ENCODE assay signal across 1 cellular context in the genomic region with DNA sequence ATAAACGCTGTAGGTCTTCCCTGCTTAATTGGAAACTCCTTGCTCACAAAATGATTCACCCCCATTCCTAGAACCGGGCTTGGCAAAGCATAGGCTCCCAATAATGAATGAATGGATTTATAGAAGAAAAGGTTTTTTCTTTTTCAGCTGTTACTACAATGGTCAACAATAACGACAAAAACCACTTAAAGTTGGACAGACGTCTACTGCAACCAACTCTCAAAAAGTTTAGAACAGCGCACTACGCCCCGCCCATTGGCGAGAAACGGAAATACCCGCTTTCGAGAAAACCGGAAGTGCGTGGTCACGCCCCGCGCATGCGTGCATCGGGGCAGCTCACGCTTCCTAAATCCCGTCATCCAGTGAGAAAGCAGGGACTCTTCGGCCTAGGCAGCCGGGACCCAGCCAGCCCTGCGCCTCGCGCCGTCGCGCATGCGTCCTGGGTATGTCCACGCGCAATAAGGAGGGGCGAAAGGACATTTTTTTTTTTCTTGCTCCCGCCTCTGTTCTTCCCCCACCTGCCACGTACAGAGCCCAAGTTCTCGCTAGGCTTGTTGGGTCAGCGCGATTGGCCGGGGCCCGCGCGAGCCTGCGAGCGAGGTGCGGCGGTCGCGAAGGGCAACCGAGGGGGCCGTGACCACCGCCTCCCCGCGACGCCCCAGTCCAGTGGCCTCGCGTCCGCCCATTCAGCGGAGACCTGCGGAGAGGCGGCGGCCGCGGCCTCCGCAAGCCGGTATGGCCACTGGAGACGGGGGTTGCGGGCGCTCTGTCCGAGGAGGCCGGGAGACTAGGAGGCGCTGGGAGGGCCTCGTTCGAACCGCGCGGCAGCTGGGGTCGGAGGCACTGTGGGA.
TF ChIP-seq lines count a peak whose summit lies in the region.

A gene (plus strand): TSS at position 506 of the 851 bp plus-strand sequence. CDS start 4,192 bp downstream, outside the sequence.

TF ChIP-seq in H1, 55 proteins besides CTCF, POLR2A, EP300 and RAD21:
- TF ChIP-seq ZNF274 (IDR thresholded peaks at IDR 0.05; ENCODE audit: borderline replicate concordance, extremely low read depth, low read length), result no peak
- no peak for TF ChIP-seq EGR1 (IDR thresholded peaks at IDR 0.05; ENCODE audit: borderline replicate concordance, low read depth, low read length)
- no peak for TF ChIP-seq SUZ12 (IDR thresholded peaks at IDR 0.05; ENCODE audit: low read length)
- TF ChIP-seq CBX5 (IDR thresholded peaks at IDR 0.05; ENCODE audit: low read depth, low read length), result no peak
- TF ChIP-seq NRF1 (IDR thresholded peaks at IDR 0.05; ENCODE audit: low read depth, low read length), result peak; percentile 78
- TF ChIP-seq, protein P1, sequence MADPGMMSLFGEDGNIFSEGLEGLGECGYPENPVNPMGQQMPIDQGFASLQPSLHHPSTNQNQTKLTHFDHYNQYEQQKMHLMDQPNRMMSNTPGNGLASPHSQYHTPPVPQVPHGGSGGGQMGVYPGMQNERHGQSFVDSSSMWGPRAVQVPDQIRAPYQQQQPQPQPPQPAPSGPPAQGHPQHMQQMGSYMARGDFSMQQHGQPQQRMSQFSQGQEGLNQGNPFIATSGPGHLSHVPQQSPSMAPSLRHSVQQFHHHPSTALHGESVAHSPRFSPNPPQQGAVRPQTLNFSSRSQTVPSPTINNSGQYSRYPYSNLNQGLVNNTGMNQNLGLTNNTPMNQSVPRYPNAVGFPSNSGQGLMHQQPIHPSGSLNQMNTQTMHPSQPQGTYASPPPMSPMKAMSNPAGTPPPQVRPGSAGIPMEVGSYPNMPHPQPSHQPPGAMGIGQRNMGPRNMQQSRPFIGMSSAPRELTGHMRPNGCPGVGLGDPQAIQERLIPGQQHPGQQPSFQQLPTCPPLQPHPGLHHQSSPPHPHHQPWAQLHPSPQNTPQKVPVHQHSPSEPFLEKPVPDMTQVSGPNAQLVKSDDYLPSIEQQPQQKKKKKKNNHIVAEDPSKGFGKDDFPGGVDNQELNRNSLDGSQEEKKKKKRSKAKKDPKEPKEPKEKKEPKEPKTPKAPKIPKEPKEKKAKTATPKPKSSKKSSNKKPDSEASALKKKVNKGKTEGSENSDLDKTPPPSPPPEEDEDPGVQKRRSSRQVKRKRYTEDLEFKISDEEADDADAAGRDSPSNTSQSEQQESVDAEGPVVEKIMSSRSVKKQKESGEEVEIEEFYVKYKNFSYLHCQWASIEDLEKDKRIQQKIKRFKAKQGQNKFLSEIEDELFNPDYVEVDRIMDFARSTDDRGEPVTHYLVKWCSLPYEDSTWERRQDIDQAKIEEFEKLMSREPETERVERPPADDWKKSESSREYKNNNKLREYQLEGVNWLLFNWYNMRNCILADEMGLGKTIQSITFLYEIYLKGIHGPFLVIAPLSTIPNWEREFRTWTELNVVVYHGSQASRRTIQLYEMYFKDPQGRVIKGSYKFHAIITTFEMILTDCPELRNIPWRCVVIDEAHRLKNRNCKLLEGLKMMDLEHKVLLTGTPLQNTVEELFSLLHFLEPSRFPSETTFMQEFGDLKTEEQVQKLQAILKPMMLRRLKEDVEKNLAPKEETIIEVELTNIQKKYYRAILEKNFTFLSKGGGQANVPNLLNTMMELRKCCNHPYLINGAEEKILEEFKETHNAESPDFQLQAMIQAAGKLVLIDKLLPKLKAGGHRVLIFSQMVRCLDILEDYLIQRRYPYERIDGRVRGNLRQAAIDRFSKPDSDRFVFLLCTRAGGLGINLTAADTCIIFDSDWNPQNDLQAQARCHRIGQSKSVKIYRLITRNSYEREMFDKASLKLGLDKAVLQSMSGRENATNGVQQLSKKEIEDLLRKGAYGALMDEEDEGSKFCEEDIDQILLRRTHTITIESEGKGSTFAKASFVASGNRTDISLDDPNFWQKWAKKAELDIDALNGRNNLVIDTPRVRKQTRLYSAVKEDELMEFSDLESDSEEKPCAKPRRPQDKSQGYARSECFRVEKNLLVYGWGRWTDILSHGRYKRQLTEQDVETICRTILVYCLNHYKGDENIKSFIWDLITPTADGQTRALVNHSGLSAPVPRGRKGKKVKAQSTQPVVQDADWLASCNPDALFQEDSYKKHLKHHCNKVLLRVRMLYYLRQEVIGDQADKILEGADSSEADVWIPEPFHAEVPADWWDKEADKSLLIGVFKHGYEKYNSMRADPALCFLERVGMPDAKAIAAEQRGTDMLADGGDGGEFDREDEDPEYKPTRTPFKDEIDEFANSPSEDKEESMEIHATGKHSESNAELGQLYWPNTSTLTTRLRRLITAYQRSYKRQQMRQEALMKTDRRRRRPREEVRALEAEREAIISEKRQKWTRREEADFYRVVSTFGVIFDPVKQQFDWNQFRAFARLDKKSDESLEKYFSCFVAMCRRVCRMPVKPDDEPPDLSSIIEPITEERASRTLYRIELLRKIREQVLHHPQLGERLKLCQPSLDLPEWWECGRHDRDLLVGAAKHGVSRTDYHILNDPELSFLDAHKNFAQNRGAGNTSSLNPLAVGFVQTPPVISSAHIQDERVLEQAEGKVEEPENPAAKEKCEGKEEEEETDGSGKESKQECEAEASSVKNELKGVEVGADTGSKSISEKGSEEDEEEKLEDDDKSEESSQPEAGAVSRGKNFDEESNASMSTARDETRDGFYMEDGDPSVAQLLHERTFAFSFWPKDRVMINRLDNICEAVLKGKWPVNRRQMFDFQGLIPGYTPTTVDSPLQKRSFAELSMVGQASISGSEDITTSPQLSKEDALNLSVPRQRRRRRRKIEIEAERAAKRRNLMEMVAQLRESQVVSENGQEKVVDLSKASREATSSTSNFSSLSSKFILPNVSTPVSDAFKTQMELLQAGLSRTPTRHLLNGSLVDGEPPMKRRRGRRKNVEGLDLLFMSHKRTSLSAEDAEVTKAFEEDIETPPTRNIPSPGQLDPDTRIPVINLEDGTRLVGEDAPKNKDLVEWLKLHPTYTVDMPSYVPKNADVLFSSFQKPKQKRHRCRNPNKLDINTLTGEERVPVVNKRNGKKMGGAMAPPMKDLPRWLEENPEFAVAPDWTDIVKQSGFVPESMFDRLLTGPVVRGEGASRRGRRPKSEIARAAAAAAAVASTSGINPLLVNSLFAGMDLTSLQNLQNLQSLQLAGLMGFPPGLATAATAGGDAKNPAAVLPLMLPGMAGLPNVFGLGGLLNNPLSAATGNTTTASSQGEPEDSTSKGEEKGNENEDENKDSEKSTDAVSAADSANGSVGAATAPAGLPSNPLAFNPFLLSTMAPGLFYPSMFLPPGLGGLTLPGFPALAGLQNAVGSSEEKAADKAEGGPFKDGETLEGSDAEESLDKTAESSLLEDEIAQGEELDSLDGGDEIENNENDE (IDR thresholded peaks at IDR 0.05; ENCODE audit: insufficient replicate concordance, low read length), result no peak
- TF ChIP-seq, protein P2, sequence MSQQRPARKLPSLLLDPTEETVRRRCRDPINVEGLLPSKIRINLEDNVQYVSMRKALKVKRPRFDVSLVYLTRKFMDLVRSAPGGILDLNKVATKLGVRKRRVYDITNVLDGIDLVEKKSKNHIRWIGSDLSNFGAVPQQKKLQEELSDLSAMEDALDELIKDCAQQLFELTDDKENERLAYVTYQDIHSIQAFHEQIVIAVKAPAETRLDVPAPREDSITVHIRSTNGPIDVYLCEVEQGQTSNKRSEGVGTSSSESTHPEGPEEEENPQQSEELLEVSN (IDR thresholded peaks at IDR 0.05), result peak; percentile 78
- peak; percentile 87 for TF ChIP-seq TAF7 (optimal IDR thresholded peaks at IDR 0.05; ENCODE audit: borderline replicate concordance, low read depth, low read length)
- peak; percentile 59 for TF ChIP-seq CREB1 (IDR thresholded peaks at IDR 0.05)
- TF ChIP-seq SP2 (IDR thresholded peaks at IDR 0.05; ENCODE audit: low read length), result no peak
- peak; percentile 95 for TF ChIP-seq PHF8 (conservative IDR thresholded peaks at IDR 0.05; ENCODE audit: low read depth, low read length)
- no peak for TF ChIP-seq BACH1 (IDR thresholded peaks at IDR 0.05; ENCODE audit: low read length)
- no peak for TF ChIP-seq RFX5 (IDR thresholded peaks at IDR 0.05; ENCODE audit: borderline replicate concordance, low read depth, low read length)
- no peak for TF ChIP-seq SP1 (IDR thresholded peaks at IDR 0.05; ENCODE audit: low read depth, low read length)
- TF ChIP-seq POLR2AphosphoS5 (IDR thresholded peaks at IDR 0.05; ENCODE audit: low read depth, low read length), result peak; percentile 86
- peak; percentile 58 for TF ChIP-seq KDM4A (IDR thresholded peaks at IDR 0.05; ENCODE audit: low read depth, low read length, severe bottlenecking)
- TF ChIP-seq RNF2 (IDR thresholded peaks at IDR 0.05; ENCODE audit: borderline replicate concordance, low read depth, low read length, missing control alignments, poor library complexity, severe bottlenecking), result no peak
- no peak for TF ChIP-seq POU5F1 (IDR thresholded peaks at IDR 0.05; ENCODE audit: low read depth, low read length)
- TF ChIP-seq TEAD4 (IDR thresholded peaks at IDR 0.05; ENCODE audit: low read depth, low read length), result 0 out of 2 replicates have a peak, but pooled peaks have one; percentile 6
- TF ChIP-seq CBX8 (IDR thresholded peaks at IDR 0.05; ENCODE audit: borderline replicate concordance, low read depth, low read length), result no peak
- TF ChIP-seq HDAC2 (IDR thresholded peaks at IDR 0.05; ENCODE audit: borderline replicate concordance in 1 of 2, low read depth in 2 of 2, low read length in 2 of 2), result no peak
- TF ChIP-seq, protein P3, sequence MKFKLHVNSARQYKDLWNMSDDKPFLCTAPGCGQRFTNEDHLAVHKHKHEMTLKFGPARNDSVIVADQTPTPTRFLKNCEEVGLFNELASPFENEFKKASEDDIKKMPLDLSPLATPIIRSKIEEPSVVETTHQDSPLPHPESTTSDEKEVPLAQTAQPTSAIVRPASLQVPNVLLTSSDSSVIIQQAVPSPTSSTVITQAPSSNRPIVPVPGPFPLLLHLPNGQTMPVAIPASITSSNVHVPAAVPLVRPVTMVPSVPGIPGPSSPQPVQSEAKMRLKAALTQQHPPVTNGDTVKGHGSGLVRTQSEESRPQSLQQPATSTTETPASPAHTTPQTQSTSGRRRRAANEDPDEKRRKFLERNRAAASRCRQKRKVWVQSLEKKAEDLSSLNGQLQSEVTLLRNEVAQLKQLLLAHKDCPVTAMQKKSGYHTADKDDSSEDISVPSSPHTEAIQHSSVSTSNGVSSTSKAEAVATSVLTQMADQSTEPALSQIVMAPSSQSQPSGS (IDR thresholded peaks at IDR 0.05; ENCODE audit: low read length), result no peak
- TF ChIP-seq GABPA (IDR thresholded peaks at IDR 0.05; ENCODE audit: borderline replicate concordance, insufficient read depth, low read length), result peak; percentile 85; the same call in 1 of the 2 replicates
- no peak for TF ChIP-seq NANOG (IDR thresholded peaks at IDR 0.05; ENCODE audit: insufficient read depth, low read depth, low read length, poor library complexity, severe bottlenecking)
- TF ChIP-seq, protein P4, sequence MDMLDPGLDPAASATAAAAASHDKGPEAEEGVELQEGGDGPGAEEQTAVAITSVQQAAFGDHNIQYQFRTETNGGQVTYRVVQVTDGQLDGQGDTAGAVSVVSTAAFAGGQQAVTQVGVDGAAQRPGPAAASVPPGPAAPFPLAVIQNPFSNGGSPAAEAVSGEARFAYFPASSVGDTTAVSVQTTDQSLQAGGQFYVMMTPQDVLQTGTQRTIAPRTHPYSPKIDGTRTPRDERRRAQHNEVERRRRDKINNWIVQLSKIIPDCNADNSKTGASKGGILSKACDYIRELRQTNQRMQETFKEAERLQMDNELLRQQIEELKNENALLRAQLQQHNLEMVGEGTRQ (IDR thresholded peaks at IDR 0.05; ENCODE audit: low read length), result no peak
- no peak for TF ChIP-seq CTBP2 (IDR thresholded peaks at IDR 0.05; ENCODE audit: borderline replicate concordance, insufficient read depth, insufficient read length, low read length)
- TF ChIP-seq BCL11A (IDR thresholded peaks at IDR 0.05; ENCODE audit: low read depth in 2 of 2, low read length in 2 of 2), result no peak
- peak; percentile 88 for TF ChIP-seq ASH2L (IDR thresholded peaks at IDR 0.05; ENCODE audit: low read length)
- TF ChIP-seq TBP (IDR thresholded peaks at IDR 0.05; ENCODE audit: low read depth, low read length), result peak; percentile 61; the same call in 1 of the 2 replicates
- TF ChIP-seq HDAC6 (IDR thresholded peaks at IDR 0.05; ENCODE audit: low read depth, low read length), result no peak
- TF ChIP-seq, protein P5, sequence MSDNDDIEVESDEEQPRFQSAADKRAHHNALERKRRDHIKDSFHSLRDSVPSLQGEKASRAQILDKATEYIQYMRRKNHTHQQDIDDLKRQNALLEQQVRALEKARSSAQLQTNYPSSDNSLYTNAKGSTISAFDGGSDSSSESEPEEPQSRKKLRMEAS (IDR thresholded peaks at IDR 0.05), result peak; percentile 83
- peak; percentile 75 for TF ChIP-seq TAF1 (IDR thresholded peaks at IDR 0.05; ENCODE audit: low read depth, low read length)
- TF ChIP-seq RXRA (IDR thresholded peaks at IDR 0.05; ENCODE audit: insufficient read depth, low read depth, low read length), result no peak
- TF ChIP-seq SP4 (IDR thresholded peaks at IDR 0.05; ENCODE audit: low read length), result peak; percentile 40; the same call in 1 of the 2 replicates
- TF ChIP-seq KDM5A (IDR thresholded peaks at IDR 0.05; ENCODE audit: low read length), result no peak
- no peak for TF ChIP-seq SAP30 (IDR thresholded peaks at IDR 0.05; ENCODE audit: insufficient read depth, insufficient replicate concordance, low read length)
- TF ChIP-seq MAFK (IDR thresholded peaks at IDR 0.05; ENCODE audit: low read depth, low read length), result no peak
- no peak for TF ChIP-seq SIRT6 (IDR thresholded peaks at IDR 0.05; ENCODE audit: low read length)
- no peak for TF ChIP-seq YY1 (IDR thresholded peaks at IDR 0.05; ENCODE audit: low read depth, low read length)
- TF ChIP-seq CEBPB (IDR thresholded peaks at IDR 0.05; ENCODE audit: low read depth, low read length), result no peak
- TF ChIP-seq EZH2 (IDR thresholded peaks at IDR 0.05; ENCODE audit: low read depth, low read length, severe bottlenecking), result no peak
- 0 out of 2 replicates have a peak, but pooled peaks have one; percentile 17 for TF ChIP-seq GTF2F1 (IDR thresholded peaks at IDR 0.05; ENCODE audit: borderline replicate concordance, low read depth, low read length)
- no peak for TF ChIP-seq SIX5 (IDR thresholded peaks at IDR 0.05; ENCODE audit: low read depth, low read length)
- no peak for TF ChIP-seq BRCA1 (IDR thresholded peaks at IDR 0.05; ENCODE audit: low read depth, low read length)
- TF ChIP-seq RBBP5 (IDR thresholded peaks at IDR 0.05; ENCODE audit: borderline replicate concordance, low read depth, low read length), result peak; percentile 78; the same call in 1 of the 2 replicates
- TF ChIP-seq TCF12 (IDR thresholded peaks at IDR 0.05; ENCODE audit: low read depth, low read length), result no peak
- no peak for TF ChIP-seq FOSL1 (IDR thresholded peaks at IDR 0.05; ENCODE audit: insufficient read depth, low read depth, low read length)
- TF ChIP-seq SRF (IDR thresholded peaks at IDR 0.05; ENCODE audit: low read depth, low read length), result no peak
- no peak for TF ChIP-seq JUN (IDR thresholded peaks at IDR 0.05; ENCODE audit: low read depth, low read length)
- TF ChIP-seq SIN3A (conservative IDR thresholded peaks at IDR 0.05 in 1 of 2, IDR thresholded peaks at IDR 0.05 in 1 of 2; ENCODE audit: low read depth in 1 of 2, low read length in 2 of 2), result peak in 1 of 2 experiments; percentile 38; a peak in 1 of 4 replicates
- no peak for TF ChIP-seq JUND (IDR thresholded peaks at IDR 0.05; ENCODE audit: low read length)
- TF ChIP-seq CHD1 (IDR thresholded peaks at IDR 0.05; ENCODE audit: low read depth, low read length), result no peak
- TF ChIP-seq, protein P6, sequence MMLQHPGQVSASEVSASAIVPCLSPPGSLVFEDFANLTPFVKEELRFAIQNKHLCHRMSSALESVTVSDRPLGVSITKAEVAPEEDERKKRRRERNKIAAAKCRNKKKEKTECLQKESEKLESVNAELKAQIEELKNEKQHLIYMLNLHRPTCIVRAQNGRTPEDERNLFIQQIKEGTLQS (IDR thresholded peaks at IDR 0.05; ENCODE audit: insufficient read depth, low read depth, low read length), result no peak
- no peak for TF ChIP-seq KDM1A (IDR thresholded peaks at IDR 0.05; ENCODE audit: borderline replicate concordance, low read length)
- TF ChIP-seq CHD2 (IDR thresholded peaks at IDR 0.05; ENCODE audit: low read length), result peak; percentile 41; the same call in 1 of the 2 replicates
TF ChIP-seq in H1: peak in this region for 18.
